10 cellular contexts compared by ENCODE assay signal in the genomic region with DNA sequence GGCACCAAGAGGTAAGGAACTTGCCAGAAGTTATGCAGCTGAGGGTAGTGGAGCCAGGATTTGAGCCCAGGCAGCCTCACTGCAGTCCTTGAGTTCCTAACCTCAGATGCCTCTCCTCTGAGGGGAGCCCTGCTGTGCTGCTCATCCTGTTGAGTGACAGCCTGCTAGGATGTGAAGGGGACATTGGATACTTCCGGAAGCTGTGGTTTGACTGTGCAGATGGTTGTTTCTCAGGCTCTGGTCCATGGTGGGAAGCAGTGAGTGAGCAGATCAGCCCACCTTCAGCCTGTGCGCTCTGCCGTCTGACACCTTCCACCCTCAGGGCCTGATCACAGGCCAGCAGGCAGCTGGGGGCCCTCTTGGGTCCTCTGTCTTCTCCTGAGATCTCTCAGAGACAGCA.
DNase-seq lines count a peak whose midpoint lies in the region; ATAC-seq, FAIRE-seq and TF ChIP-seq lines count a peak whose summit lies in the region.
"Had no signal": no experiment of that assay in that cellular context is flagged by ENCODE, and none has a peak within 500 bp of the region (broad histone marks: within the 10 kb centered on the region; RNA-seq: fewer than 3 reads in every experiment).

No MANE protein-coding gene starts in this region.

- BruUV-seq in OCI-LY7 (replicated peaks; lab: Mats Ljungman, UMichigan), result no TSS peak

- no peaks in the 10 kb centered on the region for H3K9me2 ChIP-seq in OCI-LY7 (ENCODE audit: insufficient read depth, low read length)

- no peak overlapping the region for H4K5ac ChIP-seq in mesendoderm (ENCODE audit: low read length)

- H2AFZ ChIP-seq in OCI-LY7 (ENCODE audit: low read length) (peak overlapping the region; percentile 90), smooth muscle cell (ENCODE audit: low read depth) (no peak overlapping the region)

- CTCF ChIA-PET in OCI-LY7 (lab: Charles Lee; ENCODE audit: unreplicated experiment), result no interaction called here

- WGBS in mesendoderm (ENCODE audit: extremely low coverage, insufficient coverage, low lambda C conversion rate), result no CpG with 5 or more reads among the region's 3 CpGs
- 46% methylated on average over 3 of the region's 3 CpGs for WGBS in smooth muscle cell (ENCODE audit: low lambda C conversion rate)

- H3K79me2 ChIP-seq in OCI-LY7 (ENCODE audit: insufficient read depth, low read depth, low read length) (no peaks in the 10 kb centered on the region), mesendoderm (ENCODE audit: control insufficient read depth, insufficient read depth, low read length) (no peaks in the 10 kb centered on the region), smooth muscle cell (ENCODE audit: low read depth) (no peaks in the 10 kb centered on the region)

- H3K27me3 ChIP-seq in HUES48 (ENCODE audit: control insufficient read depth, insufficient read depth, low read length) (no peaks in the 10 kb centered on the region), mesendoderm (ENCODE audit: insufficient read depth, low read length, poor library complexity) (no peaks in the 10 kb centered on the region), smooth muscle cell (ENCODE audit: low read depth) (no peaks in the 10 kb centered on the region)
- H3K27me3 ChIP-seq: pancreas had no signal

- H3K79me1 ChIP-seq in mesendoderm (ENCODE audit: low read length), result no peaks in the 10 kb centered on the region

- H2BK5ac ChIP-seq in mesendoderm (ENCODE audit: low read length), result no peak overlapping the region

- H3K27ac ChIP-seq in HUES48 (ENCODE audit: low read depth, low read length), result peak overlapping the region; percentile 53
- H3K27ac ChIP-seq in OCI-LY7 (ENCODE audit: low read depth, low read length, poor library complexity, severe bottlenecking), result peak overlapping the region; percentile 31
- no peak overlapping the region for H3K27ac ChIP-seq in mesendoderm (ENCODE audit: low read depth, low read length)
- no peak overlapping the region for H3K27ac ChIP-seq in smooth muscle cell (ENCODE audit: low read depth)
- H3K27ac ChIP-seq: pancreas had no signal

- H3K4me3 ChIP-seq in HUES48 (ENCODE audit: low read depth, low read length) (no peak overlapping the region), OCI-LY7 (ENCODE audit: low read depth, low read length, poor library complexity, severe bottlenecking) (peak overlapping the region; percentile 1), mesendoderm (ENCODE audit: low read length) (no peak overlapping the region), smooth muscle cell (no peak overlapping the region)
- H3K4me3 ChIP-seq: pancreas had no signal

- DNase-seq in GM12891 (ENCODE audit: insufficient read length, low spot score) (no peak), OCI-LY7 (ENCODE audit: low spot score) (peak; percentile 65), mesendoderm (peak; percentile 79), smooth muscle cell (lab: John Stamatoyannopoulos, UW; ENCODE audit: unreplicated experiment) (no peak)
- DNase-seq: activated CD4-positive, CD25-positive, alpha-beta regulatory T cell treated with anti-CD3 and anti-CD28 coated beads, Interleukin-2, amount 50 U/mL, for 72 hours; pancreas had no signal

- H3K36me3 ChIP-seq in HUES48 (ENCODE audit: control insufficient read depth, insufficient read depth, low read length), result no peaks in the 10 kb centered on the region
- no peaks in the 10 kb centered on the region; the same call in 1 of the 2 replicates for H3K36me3 ChIP-seq in OCI-LY7 (ENCODE audit: insufficient read depth, low read length)
- no peaks in the 10 kb centered on the region for H3K36me3 ChIP-seq in mesendoderm (ENCODE audit: control insufficient read depth, insufficient read depth, low read length)
- no peaks in the 10 kb centered on the region for H3K36me3 ChIP-seq in smooth muscle cell (ENCODE audit: low read depth)
- H3K36me3 ChIP-seq: pancreas had no signal

- H3K9ac ChIP-seq in HUES48 (ENCODE audit: low read depth, low read length) (no peak overlapping the region), mesendoderm (ENCODE audit: low read length) (no peak overlapping the region), smooth muscle cell (ENCODE audit: low read depth) (no peak overlapping the region)

- peak; percentile 60 for FAIRE-seq in GM12891 (lab: Jason Lieb, UNC)
- FAIRE-seq: pancreas had no signal

- H3K4me2 ChIP-seq in OCI-LY7 (ENCODE audit: low read length) (peak overlapping the region; percentile 45), mesendoderm (ENCODE audit: low read length) (no peak overlapping the region), smooth muscle cell (no peak overlapping the region)

- H3K4ac ChIP-seq in mesendoderm (ENCODE audit: low read depth, low read length), result no peak overlapping the region

- TF ChIP-seq POLR2A in GM12891 (IDR thresholded peaks at IDR 0.05; ENCODE audit: low read depth, low read length), result no peak

- ATAC-seq in HG02840 (IDR thresholded peaks at IDR 0.05; ENCODE audit: low FRiP score, unreplicated experiment) (no peak), HG02885 (IDR thresholded peaks at IDR 0.05; ENCODE audit: poor library complexity, unreplicated experiment) (no peak), GM19035 (IDR thresholded peaks at IDR 0.05; ENCODE audit: unreplicated experiment) (no peak)
- ATAC-seq: pancreas had no signal

- H4K20me1 ChIP-seq in OCI-LY7 (ENCODE audit: insufficient read depth, low read length), result no peaks in the 10 kb centered on the region
- H4K20me1 ChIP-seq in smooth muscle cell (ENCODE audit: low read depth), result no peaks in the 10 kb centered on the region

- H3K9me3 ChIP-seq in HUES48 (ENCODE audit: control insufficient read depth, insufficient read depth, low read length) (no peaks in the 10 kb centered on the region), OCI-LY7 (ENCODE audit: low read length) (peaks cover 6% of the 10 kb centered on the region), smooth muscle cell (replicated peaks; ENCODE audit: low read depth) (no peaks in the 10 kb centered on the region)
- H3K9me3 ChIP-seq: pancreas had no signal

- no peak overlapping the region for H3K56ac ChIP-seq in mesendoderm (ENCODE audit: low read length)

- H4K8ac ChIP-seq in mesendoderm (ENCODE audit: low read depth, low read length), result no peak overlapping the region

- H2BK15ac ChIP-seq in mesendoderm (replicated peaks; ENCODE audit: low read depth), result no peak overlapping the region

- H3K23ac ChIP-seq in mesendoderm (ENCODE audit: low read length), result no peak overlapping the region

- H3K18ac ChIP-seq in mesendoderm (ENCODE audit: low read length), result no peak overlapping the region

- peaks cover 4% of the 10 kb centered on the region for H3F3A ChIP-seq in smooth muscle cell (ENCODE audit: low read depth)

- H2BK120ac ChIP-seq in mesendoderm (ENCODE audit: low read depth, low read length), result no peak overlapping the region

- POLR2A ChIA-PET in OCI-LY7 (lab: Charles Lee), result interaction anchor here (0.6 to 0.9 kb wide), 2 partner anchors 15 to 23 kb away, joined by 3 read pairs; no protein-coding TSS in a partner anchor

- no peak for TF ChIP-seq CTCF in OCI-LY7 (conservative IDR thresholded peaks at IDR 0.05; ENCODE audit: low read length)
- no peak for TF ChIP-seq CTCF in smooth muscle cell (IDR thresholded peaks at IDR 0.05; ENCODE audit: borderline replicate concordance, insufficient read depth, poor library complexity, severe bottlenecking)

- intact Hi-C loops in OCI-LY7 (cut with micrococcal nuclease; ENCODE audit: unreplicated experiment), result no loop called here

- H2AK5ac ChIP-seq in mesendoderm (ENCODE audit: low read length), result no peak overlapping the region

- H3K4me1 ChIP-seq in HUES48 (ENCODE audit: control insufficient read depth, insufficient read depth, low read length) (peaks cover 33% of the 10 kb centered on the region), OCI-LY7 (ENCODE audit: insufficient read depth, low read length, poor library complexity, severe bottlenecking) (peaks cover 38% of the 10 kb centered on the region), mesendoderm (ENCODE audit: control insufficient read depth, low read depth, low read length) (peaks cover 11% of the 10 kb centered on the region), smooth muscle cell (ENCODE audit: low read depth) (peaks cover 11% of the 10 kb centered on the region)
- H3K4me1 ChIP-seq: pancreas had no signal

TF ChIP-seq in GM12891, 5 proteins besides CTCF, POLR2A, EP300 and RAD21:
- TF ChIP-seq PAX5 (IDR thresholded peaks at IDR 0.05; ENCODE audit: insufficient read depth, low read length, severe bottlenecking) (no peak), TAF1 (IDR thresholded peaks at IDR 0.05; ENCODE audit: low read depth, low read length) (no peak), SPI1 (IDR thresholded peaks at IDR 0.05; ENCODE audit: low read depth, low read length) (no peak), POU2F2 (IDR thresholded peaks at IDR 0.05; ENCODE audit: low read depth, low read length) (no peak)

Comparison
In these comparisons a context has a peak if more than half of its experiments do, and no peak if none do; other contexts are left out.
1. DNase-seq: peak in OCI-LY7 (single experiment) and mesendoderm (single experiment); none in GM12891 (single experiment) and smooth muscle cell (single experiment).
2. H3K27ac ChIP-seq: peak in HUES48 (single experiment) and OCI-LY7 (single experiment); none in mesendoderm (single experiment) and smooth muscle cell (single experiment).